10 cellular contexts compared by ENCODE assay signal in genomic region chr10:11236234-11236633, GRCh38.
A peak's percentile ranks its signal among the peaks of the same experiment; 100 is the strongest.
DNase-seq lines count a peak whose midpoint lies in the region; ATAC-seq and TF ChIP-seq lines count a peak whose summit lies in the region.
"Had no signal": no experiment of that assay in that cellular context is flagged by ENCODE, and none has a peak within 500 bp of the region (broad histone marks: within the 10 kb centered on the region; RNA-seq: fewer than 3 reads in every experiment).

No MANE protein-coding gene starts in this region.

- H3K9ac ChIP-seq in MM.1S (ENCODE audit: low read length) (no peak overlapping the region), mammary epithelial cell (ENCODE audit: insufficient read depth, low read length) (no peak overlapping the region)

- H3K4me3 ChIP-seq in MM.1S (ENCODE audit: low read length) (no peak overlapping the region), neutrophil (ENCODE audit: low read depth in 1 of 2, low read length in 1 of 2) (no peak overlapping the region), mammary epithelial cell (replicated peaks in 1 of 3; ENCODE audit: insufficient read depth in 1 of 3, low read depth in 2 of 3, low read length in 3 of 3) (no peak overlapping the region)
- H3K4me3 ChIP-seq: esophagus muscularis mucosa had no signal

- peaks cover 58% of the 10 kb centered on the region for H3K36me3 Mint-ChIP-seq in activated CD4-positive, alpha-beta T cell treated with anti-CD3 and anti-CD28 coated beads for 36 hours (ENCODE audit: low read depth)

- H3K27me3 Mint-ChIP-seq in activated CD4-positive, alpha-beta T cell treated with anti-CD3 and anti-CD28 coated beads for 36 hours, result no peaks in the 10 kb centered on the region

- peaks cover 27% of the 10 kb centered on the region for H4K20me1 ChIP-seq in MM.1S (ENCODE audit: insufficient read depth, low read length)
- no peaks in the 10 kb centered on the region for H4K20me1 ChIP-seq in mammary epithelial cell (ENCODE audit: insufficient read depth, low read length)

- peak overlapping the region; percentile 55 for H3K4me3 Mint-ChIP-seq in activated CD4-positive, alpha-beta T cell treated with anti-CD3 and anti-CD28 coated beads for 36 hours

- no peaks in the 10 kb centered on the region for H3K9me3 Mint-ChIP-seq in activated CD4-positive, alpha-beta T cell treated with anti-CD3 and anti-CD28 coated beads for 36 hours (ENCODE audit: low read depth)

- H3K79me2 ChIP-seq in MM.1S (ENCODE audit: low read length) (peaks cover 99% of the 10 kb centered on the region), mammary epithelial cell (ENCODE audit: insufficient read depth, low read length) (no peaks in the 10 kb centered on the region)

- no peaks in the 10 kb centered on the region for H3K9me3 ChIP-seq in MM.1S (replicated peaks; ENCODE audit: insufficient read depth, low read length)
- no peaks in the 10 kb centered on the region for H3K9me3 ChIP-seq in neutrophil
- peaks cover 23% of the 10 kb centered on the region for H3K9me3 ChIP-seq in mammary epithelial cell (replicated peaks; ENCODE audit: insufficient read depth, low read length)
- H3K9me3 ChIP-seq: esophagus muscularis mucosa had no signal

- CTCF ChIA-PET in activated CD4-positive, alpha-beta T cell treated with anti-CD3 and anti-CD28 coated beads for 36 hours (lab: Charles Lee), result interaction anchor here (0.6 to 3.3 kb wide), 15 partner anchors 9 to 715 kb away, joined by 3 to 27 read pairs (median 5); no protein-coding TSS in a partner anchor
- CTCF ChIA-PET in mammary epithelial cell (lab: Charles Lee; ENCODE audit: low non-redundant PET), result no interaction called here

- in situ Hi-C loops in mammary epithelial cell (cut with MboI; ENCODE audit: low sequenced_read_pairs in 2 of 2), result no loop called here

- no TSS peak for BruUV-seq in mammary epithelial cell (replicated peaks; lab: Mats Ljungman, UMichigan)

- peaks cover 77% of the 10 kb centered on the region for H3K4me1 ChIP-seq in MM.1S (ENCODE audit: low read length)
- peaks cover 0 to 16% of the 10 kb centered on the region in 2 experiments for H3K4me1 ChIP-seq in neutrophil (ENCODE audit: control insufficient read depth in 1 of 2, insufficient read depth in 1 of 2, low read depth in 1 of 2, low read length in 1 of 2)
- no peaks in the 10 kb centered on the region for H3K4me1 ChIP-seq in mammary epithelial cell (ENCODE audit: insufficient read depth, low read length)

- TF ChIP-seq CTCF in MM.1S (IDR thresholded peaks at IDR 0.05; ENCODE audit: low read length) (no peak), neutrophil (IDR thresholded peaks at IDR 0.05) (no peak), mammary epithelial cell (conservative IDR thresholded peaks at IDR 0.05 in 1 of 2, IDR thresholded peaks at IDR 0.05 in 1 of 2; ENCODE audit: extremely low read depth in 1 of 2, insufficient read depth in 1 of 2, low read depth in 1 of 2, low read length in 2 of 2) (no peak)

- H3K27me3 ChIP-seq in MM.1S (replicated peaks; ENCODE audit: insufficient read depth, low read length) (no peaks in the 10 kb centered on the region), neutrophil (no peaks in the 10 kb centered on the region), mammary epithelial cell (ENCODE audit: insufficient read depth, low read length) (no peaks in the 10 kb centered on the region)
- H3K27me3 ChIP-seq: esophagus muscularis mucosa had no signal

- ATAC-seq in activated CD4-positive, alpha-beta T cell treated with anti-CD3 and anti-CD28 coated beads for 36 hours, result peak; percentile 52
- ATAC-seq in HG02678 (IDR thresholded peaks at IDR 0.05; ENCODE audit: unreplicated experiment), result peak; percentile 73

- no peaks in the 10 kb centered on the region for H3K9me2 ChIP-seq in MM.1S (replicated peaks; ENCODE audit: insufficient read depth, low read length)

- peaks cover 6% of the 10 kb centered on the region; the same call in 1 of the 2 replicates for H3K36me3 ChIP-seq in MM.1S (replicated peaks; ENCODE audit: insufficient read depth, low read length)
- H3K36me3 ChIP-seq in neutrophil, result peaks cover 49% of the 10 kb centered on the region
- H3K36me3 ChIP-seq in mammary epithelial cell (ENCODE audit: insufficient read depth, low read length), result no peaks in the 10 kb centered on the region

- intact Hi-C loops in activated CD4-positive, alpha-beta T cell treated with anti-CD3 and anti-CD28 coated beads for 36 hours (cut with DNase I, micrococcal nuclease), result loop anchor here (1.0 to 5.0 kb wide), 8 partner anchors 10 to 886 kb away; no protein-coding TSS in a partner anchor
- intact Hi-C loops in mammary epithelial cell (cut with micrococcal nuclease), result no loop called here

- H3K4me2 ChIP-seq in MM.1S (ENCODE audit: low read depth, low read length) (no peak overlapping the region), mammary epithelial cell (ENCODE audit: insufficient read depth, low read depth, low read length) (no peak overlapping the region)

- peak overlapping the region; percentile 99; the same call in 1 of the 2 replicates for H3K27ac ChIP-seq in MM.1S (ENCODE audit: low read length)
- peak overlapping the region; percentile 4 for H3K27ac ChIP-seq in neutrophil
- H3K27ac ChIP-seq in mammary epithelial cell (ENCODE audit: insufficient read depth, low read depth, low read length), result no peak overlapping the region
- H3K27ac ChIP-seq: esophagus muscularis mucosa had no signal

- peaks cover 71% of the 10 kb centered on the region for H3K4me1 Mint-ChIP-seq in activated CD4-positive, alpha-beta T cell treated with anti-CD3 and anti-CD28 coated beads for 36 hours

- POLR2A ChIA-PET in activated CD4-positive, alpha-beta T cell treated with anti-CD3 and anti-CD28 coated beads for 36 hours (lab: Charles Lee), result interaction anchor here (0.6 to 2.7 kb wide), 19 partner anchors 9 to 1183 kb away, joined by 3 to 33 read pairs (median 5); no protein-coding TSS in a partner anchor

- dilution Hi-C loops in mammary epithelial cell (cut with HindIII; ENCODE audit: low sequenced_read_pairs), result no loop called here

- H2AFZ ChIP-seq in MM.1S (ENCODE audit: low read length) (no peak overlapping the region), mammary epithelial cell (ENCODE audit: low read depth, low read length) (no peak overlapping the region)

- H3K27ac Mint-ChIP-seq in activated CD4-positive, alpha-beta T cell treated with anti-CD3 and anti-CD28 coated beads for 36 hours, result peak overlapping the region; percentile 98

- peak; percentile 57 for DNase-seq in activated CD4-positive, alpha-beta T cell treated with anti-CD3 and anti-CD28 coated beads for 36 hours
- DNase-seq in activated CD4-positive, alpha-beta T cell treated with anti-CD3 and anti-CD28 coated beads, Interleukin-2, amount 50 U/mL, for 1 hour, result no peak
- DNase-seq in MM.1S (no peak), epidermal melanocyte (ENCODE audit: insufficient read length, low spot score) (no peak), AG08395 (ENCODE audit: low spot score) (no peak), mammary epithelial cell (no peak)
- DNase-seq: 8988T had no signal

- peaks cover 66% of the 10 kb centered on the region for H3F3A ChIP-seq in MM.1S (ENCODE audit: insufficient read depth, low read length)

- 44% methylated on average over 2 of the region's 2 CpGs for WGBS in mammary epithelial cell (ENCODE audit: low coverage, missing lambda C conversion rate)
